ENCODE assay signal across 1 cellular context in genomic region chr12:179131-179884, GRCh38.
TF ChIP-seq lines count a peak whose summit lies in the region.

No MANE protein-coding gene starts in this region.

TF ChIP-seq in GM23338, 12 proteins besides CTCF, POLR2A, EP300 and RAD21 (continued from another document):
- TF ChIP-seq ZNF462 (CRISPR knock-in tag; IDR thresholded peaks at IDR 0.05) (no peak), NANOG (IDR thresholded peaks at IDR 0.05; ENCODE audit: borderline replicate concordance) (no peak), JUNB (IDR thresholded peaks at IDR 0.05; ENCODE audit: unreplicated experiment) (no peak), POLR2AphosphoS5 (IDR thresholded peaks at IDR 0.05; ENCODE audit: low read depth) (no peak), EZH2 (IDR thresholded peaks at IDR 0.05; ENCODE audit: low read depth, unreplicated experiment) (no peak), REST (IDR thresholded peaks at IDR 0.05; ENCODE audit: unreplicated experiment) (no peak), ZNF114 (CRISPR knock-in tag; IDR thresholded peaks at IDR 0.05) (no peak), ETS1 (IDR thresholded peaks at IDR 0.05) (no peak), ZNF331 (CRISPR knock-in tag; IDR thresholded peaks at IDR 0.05; ENCODE audit: low read depth) (no peak), STAT1 (IDR thresholded peaks at IDR 0.05; ENCODE audit: unreplicated experiment) (no peak)
